ENCODE assay signal across 8 cellular contexts in the genomic region with DNA sequence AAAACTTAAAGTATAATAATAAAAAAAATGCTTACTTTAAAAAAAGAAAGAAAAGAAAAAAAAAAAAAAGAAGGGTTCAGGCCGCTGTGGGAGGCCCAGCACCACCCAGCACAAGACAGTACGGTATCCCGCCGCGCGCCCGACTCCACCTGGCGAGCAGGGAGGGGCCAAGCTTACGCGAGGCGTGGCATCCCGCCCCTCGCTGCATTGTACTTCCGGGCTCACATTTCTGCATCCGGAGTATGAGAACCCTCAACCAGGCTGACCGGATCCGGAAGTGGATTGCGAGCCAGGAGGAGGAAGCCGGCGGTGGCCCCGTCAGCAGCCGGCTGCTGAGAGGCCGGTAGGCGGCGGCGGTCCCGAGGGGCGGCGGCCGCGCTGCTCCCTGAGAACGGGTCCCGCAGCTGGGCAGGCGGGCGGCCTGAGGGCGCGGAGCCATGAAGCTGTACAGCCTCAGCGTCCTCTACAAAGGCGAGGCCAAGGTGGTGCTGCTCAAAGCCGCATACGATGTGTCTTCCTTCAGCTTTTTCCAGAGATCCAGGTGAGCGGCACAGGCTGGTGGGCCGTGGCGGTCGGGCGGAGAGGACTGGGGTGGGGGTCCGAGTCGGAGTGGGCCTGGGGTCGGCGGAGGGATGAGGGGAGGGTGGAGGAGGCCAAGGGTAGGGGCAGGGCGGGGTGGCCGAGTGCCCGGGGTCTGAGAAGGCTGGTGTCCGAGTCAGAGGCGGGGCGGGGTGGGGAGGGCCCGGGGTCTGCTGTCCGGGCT. TPM values are rescaled to one million over a fixed set of nuclear protein-coding genes. Genes with fewer than 3 reads are reported as not detected.
DNase-seq lines count a peak whose midpoint lies in the region; ATAC-seq, FAIRE-seq and TF ChIP-seq lines count a peak whose summit lies in the region.

A gene (plus strand): TSS at position 280 of the 763 bp plus-strand sequence. CDS start 158 bp downstream, at position 438.

- peak; percentile 97 for TF ChIP-seq POLR2A in H54 (IDR thresholded peaks at IDR 0.05; ENCODE audit: low read depth, low read length)

- DNase-seq in H54 (ENCODE audit: insufficient read length, low spot score) = peak; percentile 100
- DNase-seq in LoVo (ENCODE audit: low spot score) = peak; percentile 100
- DNase-seq in RWPE2 (ENCODE audit: low spot score) = peak; percentile 95
- DNase-seq in activated T-helper 9 cell treated with anti-CD3 and anti-CD28 coated beads, Interleukin-2, amount 50 U/mL, for 16 hours (ENCODE audit: low read depth) = peak; percentile 92
- peak; percentile 91 for DNase-seq in fibroblast of the aortic adventitia (ENCODE audit: low read depth)

- H3K27ac Mint-ChIP-seq in nephron = peak within 1 kb of the TSS; percentile 13 to 66 (median 43)
- H3K27ac Mint-ChIP-seq in stimulated activated naive CD8-positive, alpha-beta T cell treated with anti-CD3 and anti-CD28 coated beads, Interleukin-15, Interleukin-2, amounts not matched to agents 100 ng/mL and 50 ng/mL, for 24 hours = peak within 1 kb of the TSS; percentile 82

- H3K4me3 ChIP-seq in RWPE2 (ENCODE audit: severe bottlenecking) (peak within 1 kb of the TSS; percentile 62), fibroblast of the aortic adventitia (ENCODE audit: low read depth, low read length) (peak within 1 kb of the TSS; percentile 99)

- H3K27me3 ChIP-seq in RWPE2 (ENCODE audit: insufficient read depth, poor library complexity, severe bottlenecking) = no peaks in the 10 kb centered on the region

- no peak for FAIRE-seq in H54 (lab: Jason Lieb, UNC)

- H3K36me3 ChIP-seq in ES-I3 (ENCODE audit: insufficient read depth, low read length) (peaks cover 17% of the 10 kb centered on the region), RWPE2 (ENCODE audit: low read depth) (peaks cover 36% of the 10 kb centered on the region)

- H3K36me3 Mint-ChIP-seq in nephron (ENCODE audit: low read depth) = peaks cover 11% of the 10 kb centered on the region
- H3K36me3 Mint-ChIP-seq in stimulated activated naive CD8-positive, alpha-beta T cell treated with anti-CD3 and anti-CD28 coated beads, Interleukin-15, Interleukin-2, amounts not matched to agents 100 ng/mL and 50 ng/mL, for 24 hours (ENCODE audit: low read depth) = peaks cover 21% of the 10 kb centered on the region

- TF ChIP-seq CTCF in RWPE2 (IDR thresholded peaks at IDR 0.05; ENCODE audit: poor library complexity, severe bottlenecking) (peak; percentile 34), fibroblast of the aortic adventitia (IDR thresholded peaks at IDR 0.05; ENCODE audit: insufficient read depth, low read length) (peak; percentile 48), nephron (IDR thresholded peaks at IDR 0.05; ENCODE audit: unreplicated experiment in 3 of 3) (peak; percentile 55 to 61 (median 61))

- H3K9ac ChIP-seq in ES-I3 (ENCODE audit: low read depth, low read length) = peak within 1 kb of the TSS; percentile 97

- H3K27me3 Mint-ChIP-seq in nephron (ENCODE audit: low read depth) = peaks cover 3% of the 10 kb centered on the region
- peaks cover 5% of the 10 kb centered on the region for H3K27me3 Mint-ChIP-seq in stimulated activated naive CD8-positive, alpha-beta T cell treated with anti-CD3 and anti-CD28 coated beads, Interleukin-15, Interleukin-2, amounts not matched to agents 100 ng/mL and 50 ng/mL, for 24 hours

- H3K4me1 Mint-ChIP-seq in nephron = peaks cover 31% of the 10 kb centered on the region
- peaks cover 33% of the 10 kb centered on the region for H3K4me1 Mint-ChIP-seq in stimulated activated naive CD8-positive, alpha-beta T cell treated with anti-CD3 and anti-CD28 coated beads, Interleukin-15, Interleukin-2, amounts not matched to agents 100 ng/mL and 50 ng/mL, for 24 hours (ENCODE audit: low read depth)

- H3K4me1 ChIP-seq in ES-I3 (ENCODE audit: insufficient read depth, low read length) = no peaks in the 10 kb centered on the region
- H3K4me1 ChIP-seq in RWPE2 (ENCODE audit: insufficient read depth, poor library complexity, severe bottlenecking) = peaks cover 8% of the 10 kb centered on the region

- H3K27ac ChIP-seq in RWPE2 (ENCODE audit: poor library complexity, severe bottlenecking) = peak within 1 kb of the TSS; percentile 37

- no peaks in the 10 kb centered on the region for H3K9me3 ChIP-seq in ES-I3 (ENCODE audit: control insufficient read depth, insufficient read depth, low read length)
- no peaks in the 10 kb centered on the region for H3K9me3 ChIP-seq in RWPE2 (ENCODE audit: severe bottlenecking)

- peak within 1 kb of the TSS; percentile 77 to 92 (median 85) for H3K4me3 Mint-ChIP-seq in nephron
- peak within 1 kb of the TSS; percentile 89 for H3K4me3 Mint-ChIP-seq in stimulated activated naive CD8-positive, alpha-beta T cell treated with anti-CD3 and anti-CD28 coated beads, Interleukin-15, Interleukin-2, amounts not matched to agents 100 ng/mL and 50 ng/mL, for 24 hours

- ATAC-seq in RWPE2 (ENCODE audit: low read depth) = peak; percentile 99

- H3K9me3 Mint-ChIP-seq in nephron = no peaks in the 10 kb centered on the region
- H3K9me3 Mint-ChIP-seq in stimulated activated naive CD8-positive, alpha-beta T cell treated with anti-CD3 and anti-CD28 coated beads, Interleukin-15, Interleukin-2, amounts not matched to agents 100 ng/mL and 50 ng/mL, for 24 hours = no peaks in the 10 kb centered on the region

RNA-seq across cellular contexts. Expression of the gene that starts here (rescaled TPM):
- 72.0 and 99.4 TPM in 2 replicates for total RNA-seq in fibroblast of the aortic adventitia (ENCODE audit: low replicate concordance)

Comparison
In these comparisons a context has a peak if more than half of its experiments do, and no peak if none do; other contexts are left out.
1. Peak in every context shown above with its lines: DNase-seq, ATAC-seq, H3K4me3 ChIP-seq and H3K27ac ChIP-seq.